Comparison of ENCODE assay signal across 1 cellular context in genomic region chr15:57321485-57321884, GRCh38.
TF ChIP-seq lines count a peak whose summit lies in the region.

No MANE protein-coding gene starts in this region.

TF ChIP-seq in K562, 482 proteins besides CTCF, POLR2A, EP300 and RAD21 (continued from another document):
- TF ChIP-seq ZNF407 (IDR thresholded peaks at IDR 0.05; ENCODE audit: low read depth) (no peak), SRF (CRISPR knock-in tag; IDR thresholded peaks at IDR 0.05) (no peak), MCM5 (IDR thresholded peaks at IDR 0.05; ENCODE audit: low read depth) (no peak), DMBX1 (CRISPR knock-in tag; IDR thresholded peaks at IDR 0.05; ENCODE audit: borderline replicate concordance) (no peak; the same call in none of the 2 replicates), SRSF7 (optimal IDR thresholded peaks at IDR 0.05; ENCODE audit: low read depth, low read length) (no peak), SPI1 (IDR thresholded peaks at IDR 0.05; ENCODE audit: borderline replicate concordance, low read depth, low read length) (no peak), SMAD1 (IDR thresholded peaks at IDR 0.05; ENCODE audit: low read depth, low read length, partially characterized antibody) (no peak), ZNF778 (CRISPR knock-in tag; IDR thresholded peaks at IDR 0.05) (no peak), SRSF1 (IDR thresholded peaks at IDR 0.05; ENCODE audit: low read depth, low read length) (no peak), MED1 (CRISPR knock-in tag; IDR thresholded peaks at IDR 0.05; ENCODE audit: borderline replicate concordance) (no peak), YY1 (IDR thresholded peaks at IDR 0.05; ENCODE audit: borderline replicate concordance in 1 of 3, control insufficient read depth in 1 of 3, extremely low read depth in 1 of 3, insufficient read depth in 3 of 3, insufficient read length in 1 of 3, insufficient replicate concordance in 2 of 3, low read depth in 1 of 3, low read length in 2 of 3) (no peak), ZBTB11 (CRISPR knock-in tag; IDR thresholded peaks at IDR 0.05) (peak in 1 of 3 experiments; percentile 67; a peak in 1 of 6 replicates), KHSRP (IDR thresholded peaks at IDR 0.05) (no peak), TSC22D4 (tag; IDR thresholded peaks at IDR 0.05) (no peak), RBM17 (IDR thresholded peaks at IDR 0.05; ENCODE audit: borderline replicate concordance, low read depth, low read length) (no peak), HDGF (IDR thresholded peaks at IDR 0.05) (0 out of 2 replicates have a peak, but pooled peaks have one; percentile 69), XRCC5 (IDR thresholded peaks at IDR 0.05; ENCODE audit: low read depth, low read length) (no peak), LCOR (CRISPR knock-in tag; IDR thresholded peaks at IDR 0.05) (0 out of 2 replicates have a peak, but pooled peaks have one; percentile 34), MBD2 (IDR thresholded peaks at IDR 0.05; ENCODE audit: borderline replicate concordance, low read depth) (no peak), RBM15 (IDR thresholded peaks at IDR 0.05; ENCODE audit: insufficient read depth, low read length) (no peak), YBX1 (IDR thresholded peaks at IDR 0.05) (no peak), GTF2E2 (tag; IDR thresholded peaks at IDR 0.05) (no peak), FOS (IDR thresholded peaks at IDR 0.05; ENCODE audit: extremely low read depth, insufficient read length) (no peak), TRIM28 (IDR thresholded peaks at IDR 0.05) (no peak)
